ENCODE assay signal across 1 cellular context in the genomic region with DNA sequence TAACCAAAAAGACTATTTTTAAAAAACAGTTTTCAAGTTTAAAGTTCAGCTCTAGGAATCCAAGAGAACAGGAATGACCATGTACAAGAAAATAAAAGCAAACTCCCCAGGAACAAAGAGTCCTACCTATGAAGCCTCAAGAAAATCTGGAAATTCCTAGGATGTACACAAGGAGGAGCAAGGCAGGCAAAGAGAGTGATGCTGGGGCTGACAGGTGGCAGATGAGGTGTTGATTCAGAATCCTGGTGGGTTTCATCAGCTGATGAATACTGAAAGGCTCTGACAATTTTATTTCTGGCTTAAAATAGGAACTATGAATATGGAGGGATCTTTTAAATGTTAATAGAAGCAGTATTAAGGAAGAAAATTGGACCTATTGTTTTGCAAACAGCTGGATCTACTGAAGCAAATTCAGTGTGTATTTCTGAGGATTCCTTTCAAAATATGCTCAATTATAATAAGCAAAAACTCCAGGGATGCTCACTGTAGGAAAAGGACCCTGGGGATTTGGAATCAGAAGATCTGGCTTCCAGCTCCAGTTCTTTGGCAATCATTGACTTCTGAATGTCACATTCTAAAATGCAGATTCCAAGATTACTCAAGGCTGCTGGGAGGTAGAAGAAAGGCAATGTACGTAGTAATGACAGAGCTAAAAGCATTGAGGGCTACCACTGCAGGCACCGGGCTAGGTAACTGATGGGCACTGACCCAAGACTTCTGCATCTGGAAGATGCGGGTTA.
TF ChIP-seq lines count a peak whose summit lies in the region.

No MANE protein-coding gene starts in this region.

TF ChIP-seq in liver, 16 proteins besides CTCF, POLR2A, EP300 and RAD21 (continued from another document):
- TF ChIP-seq, protein P1, sequence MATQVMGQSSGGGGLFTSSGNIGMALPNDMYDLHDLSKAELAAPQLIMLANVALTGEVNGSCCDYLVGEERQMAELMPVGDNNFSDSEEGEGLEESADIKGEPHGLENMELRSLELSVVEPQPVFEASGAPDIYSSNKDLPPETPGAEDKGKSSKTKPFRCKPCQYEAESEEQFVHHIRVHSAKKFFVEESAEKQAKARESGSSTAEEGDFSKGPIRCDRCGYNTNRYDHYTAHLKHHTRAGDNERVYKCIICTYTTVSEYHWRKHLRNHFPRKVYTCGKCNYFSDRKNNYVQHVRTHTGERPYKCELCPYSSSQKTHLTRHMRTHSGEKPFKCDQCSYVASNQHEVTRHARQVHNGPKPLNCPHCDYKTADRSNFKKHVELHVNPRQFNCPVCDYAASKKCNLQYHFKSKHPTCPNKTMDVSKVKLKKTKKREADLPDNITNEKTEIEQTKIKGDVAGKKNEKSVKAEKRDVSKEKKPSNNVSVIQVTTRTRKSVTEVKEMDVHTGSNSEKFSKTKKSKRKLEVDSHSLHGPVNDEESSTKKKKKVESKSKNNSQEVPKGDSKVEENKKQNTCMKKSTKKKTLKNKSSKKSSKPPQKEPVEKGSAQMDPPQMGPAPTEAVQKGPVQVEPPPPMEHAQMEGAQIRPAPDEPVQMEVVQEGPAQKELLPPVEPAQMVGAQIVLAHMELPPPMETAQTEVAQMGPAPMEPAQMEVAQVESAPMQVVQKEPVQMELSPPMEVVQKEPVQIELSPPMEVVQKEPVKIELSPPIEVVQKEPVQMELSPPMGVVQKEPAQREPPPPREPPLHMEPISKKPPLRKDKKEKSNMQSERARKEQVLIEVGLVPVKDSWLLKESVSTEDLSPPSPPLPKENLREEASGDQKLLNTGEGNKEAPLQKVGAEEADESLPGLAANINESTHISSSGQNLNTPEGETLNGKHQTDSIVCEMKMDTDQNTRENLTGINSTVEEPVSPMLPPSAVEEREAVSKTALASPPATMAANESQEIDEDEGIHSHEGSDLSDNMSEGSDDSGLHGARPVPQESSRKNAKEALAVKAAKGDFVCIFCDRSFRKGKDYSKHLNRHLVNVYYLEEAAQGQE (IDR thresholded peaks at IDR 0.05): no peak
- TF ChIP-seq HNF4A (conservative IDR thresholded peaks at IDR 0.05): no peak
- TF ChIP-seq, protein P2, sequence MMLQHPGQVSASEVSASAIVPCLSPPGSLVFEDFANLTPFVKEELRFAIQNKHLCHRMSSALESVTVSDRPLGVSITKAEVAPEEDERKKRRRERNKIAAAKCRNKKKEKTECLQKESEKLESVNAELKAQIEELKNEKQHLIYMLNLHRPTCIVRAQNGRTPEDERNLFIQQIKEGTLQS (IDR thresholded peaks at IDR 0.05): no peak
- TF ChIP-seq RXRA (IDR thresholded peaks at IDR 0.05): no peak
- no peak for TF ChIP-seq HNF4G (IDR thresholded peaks at IDR 0.05)
- TF ChIP-seq GABPA (IDR thresholded peaks at IDR 0.05 in 1 of 2, conservative IDR thresholded peaks at IDR 0.05 in 1 of 2): no peak
- TF ChIP-seq JUND (IDR thresholded peaks at IDR 0.05): no peak
- no peak for TF ChIP-seq FOXA2 (IDR thresholded peaks at IDR 0.05)
- no peak for TF ChIP-seq NR2F2 (IDR thresholded peaks at IDR 0.05)
